In genomic region chr18:35289293-35290069, GRCh38 we compare ENCODE assay signal across 8 cellular contexts. TPM values are rescaled to one million over a fixed set of nuclear protein-coding genes. Genes with fewer than 3 reads are reported as not detected.
DNase-seq lines count a peak whose midpoint lies in the region; ATAC-seq and TF ChIP-seq lines count a peak whose summit lies in the region.

No MANE protein-coding gene starts in this region.

- peaks cover 70% of the 10 kb centered on the region for H3K79me2 ChIP-seq in SK-N-SH (ENCODE audit: insufficient read depth)

- peak overlapping the region; percentile 87 for H3K4me2 ChIP-seq in SK-N-SH

- H3K36me3 ChIP-seq in SK-N-SH (replicated peaks in 1 of 2; ENCODE audit: control insufficient read depth in 1 of 2, insufficient read depth in 2 of 2, low read length in 1 of 2) (peaks cover 17 to 20% of the 10 kb centered on the region in 2 experiments), stomach smooth muscle (ENCODE audit: control insufficient read depth in 2 of 2, insufficient read depth in 2 of 2, low read length in 2 of 2) (no peaks in the 10 kb centered on the region)

- H3F3A ChIP-seq in SK-N-SH (replicated peaks; ENCODE audit: insufficient read depth): no peaks in the 10 kb centered on the region

- H3K27ac ChIP-seq in SK-N-SH (ENCODE audit: low read depth in 2 of 2, low read length in 1 of 2) (peak overlapping the region; percentile 61 to 75; a peak in 3 of 4 replicates), dorsolateral prefrontal cortex (peak overlapping the region in 58 of 59 donors; percentile 26 to 96 (median 85)), stomach smooth muscle (ENCODE audit: low read length) (peak overlapping the region; percentile 76)

- peak overlapping the region; percentile 98 for H2AFZ ChIP-seq in SK-N-SH (ENCODE audit: low read depth)

- peak overlapping the region; percentile 82 for H3K4me3 ChIP-seq in AG04449 (ENCODE audit: low read depth, low read length)
- H3K4me3 ChIP-seq in SK-N-SH (ENCODE audit: low read depth in 2 of 2, low read length in 1 of 2): peak overlapping the region; percentile 87 to 91
- peak overlapping the region; percentile 63 to 99 (median 86) for H3K4me3 ChIP-seq in dorsolateral prefrontal cortex
- peak overlapping the region; percentile 94 to 97 for H3K4me3 ChIP-seq in stomach smooth muscle (ENCODE audit: low read length in 2 of 2)

- H4K20me1 ChIP-seq in SK-N-SH (ENCODE audit: insufficient read depth): no peaks in the 10 kb centered on the region

- H3K9me3 ChIP-seq in SK-N-SH (peaks cover 19% of the 10 kb centered on the region; the same call in 1 of the 2 replicates), stomach smooth muscle (ENCODE audit: control insufficient read depth in 2 of 2, low read length in 2 of 2) (no peaks in the 10 kb centered on the region)

- TF ChIP-seq CTCF in AG04449 (IDR thresholded peaks at IDR 0.05; ENCODE audit: insufficient read depth, low read length, missing control alignments) (no peak), SK-N-SH (IDR thresholded peaks at IDR 0.05) (no peak), dorsolateral prefrontal cortex (IDR thresholded peaks at IDR 0.05 in 54 of 56, conservative IDR thresholded peaks at IDR 0.05 in 2 of 56; ENCODE audit: low read depth in 1 of 56, partially characterized antibody in 56 of 56) (no peak)

- DNase-seq in AG04449 (ENCODE audit: low read depth, low spot score) (no peak), SK-N-SH (peak; percentile 30), dorsolateral prefrontal cortex (peak in 1 of 10 donors; percentile 36), lung microvascular endothelial cell (ENCODE audit: low read depth in 2 of 2) (peak; percentile 26 to 31), 8988T (no peak)

- intact Hi-C loops in dorsolateral prefrontal cortex (cut with DNase I): loop anchor here (2.0 to 5.0 kb wide), 3 partner anchors 47 to 55 kb away; partner anchors contain the start of genes ZNF24 (in 2 of the 2) and ZNF397 (in 2 of the 2)

- no peaks in the 10 kb centered on the region for H3K27me3 ChIP-seq in SK-N-SH (ENCODE audit: insufficient read depth)
- H3K27me3 ChIP-seq in dorsolateral prefrontal cortex: no peaks in the 10 kb centered on the region
- H3K27me3 ChIP-seq in stomach smooth muscle (ENCODE audit: control insufficient read depth in 1 of 2, insufficient read depth in 2 of 2, low read length in 2 of 2): no peaks in the 10 kb centered on the region

- POLR2A ChIA-PET in AG04449 (lab: Yijun Ruan, JAX): interaction anchor here (0.6 to 2.2 kb wide), 4 partner anchors 9 to 122 kb away, joined by 3 to 10 read pairs (median 4); partner anchors contain the start of gene ZNF397
- POLR2A ChIA-PET in SK-N-SH (lab: Yijun Ruan, JAX): interaction anchor here (0.6 to 2.8 kb wide), 6 partner anchors 14 to 208 kb away, joined by 3 to 21 read pairs (median 4); partner anchors contain the start of genes INO80C and ZNF397

- ATAC-seq in GM18867 (IDR thresholded peaks at IDR 0.05; ENCODE audit: unreplicated experiment) (peak; percentile 39), HG03064 (IDR thresholded peaks at IDR 0.05; ENCODE audit: low read depth, unreplicated experiment) (peak; percentile 33)

- TF ChIP-seq EP300 in SK-N-SH (IDR thresholded peaks at IDR 0.05; ENCODE audit: borderline replicate concordance in 1 of 2, low read depth in 1 of 2, low read length in 1 of 2): 0 out of 4 replicates have a peak, but pooled peaks of 1 of the 2 experiments have one; percentile 2

- CTCF ChIA-PET in AG04449 (lab: Yijun Ruan, JAX): interaction anchor here (1.4 kb wide), 1 partner anchor 8 kb away, joined by 3 read pairs; no protein-coding TSS in a partner anchor
- CTCF ChIA-PET in SK-N-SH (lab: Yijun Ruan, JAX): interaction anchor here (0.6 to 1.5 kb wide), 6 partner anchors 9 to 66 kb away, joined by 3 to 5 read pairs (median 4); partner anchors contain the start of gene ZNF24

- WGBS in SK-N-SH (ENCODE audit: low lambda C conversion rate): 13% methylated on average over 14 of the region's 14 CpGs

- no peak for TF ChIP-seq RAD21 in SK-N-SH (IDR thresholded peaks at IDR 0.05; ENCODE audit: low read length)

- H3K9ac ChIP-seq in SK-N-SH: peak overlapping the region; percentile 91
- H3K9ac ChIP-seq in stomach smooth muscle (ENCODE audit: low read length in 2 of 2): peak overlapping the region; percentile 96 to 99

- H3K4me1 ChIP-seq in SK-N-SH (ENCODE audit: control insufficient read depth in 1 of 2, insufficient read depth in 2 of 2, low read depth in 1 of 2, low read length in 1 of 2) (peaks cover 0 to 6% of the 10 kb centered on the region in 2 experiments; a peak in 1 of 4 replicates), stomach smooth muscle (ENCODE audit: control insufficient read depth, insufficient read depth, low read length) (peaks cover 13% of the 10 kb centered on the region)

- H3K9me2 ChIP-seq in SK-N-SH: no peaks in the 10 kb centered on the region

TF ChIP-seq in SK-N-SH, 30 proteins besides CTCF, POLR2A, EP300 and RAD21:
- TF ChIP-seq ZBTB33 (IDR thresholded peaks at IDR 0.05; ENCODE audit: borderline replicate concordance, low read depth) (no peak), USF1 (IDR thresholded peaks at IDR 0.05; ENCODE audit: borderline replicate concordance, low read depth) (no peak), ELF1 (IDR thresholded peaks at IDR 0.05) (no peak), FOXJ3 (CRISPR knock-in tag; IDR thresholded peaks at IDR 0.05) (no peak), PBX3 (IDR thresholded peaks at IDR 0.05) (no peak), TAF1 (IDR thresholded peaks at IDR 0.05; ENCODE audit: borderline replicate concordance, low read depth, low read length) (no peak), TCF12 (IDR thresholded peaks at IDR 0.05) (no peak), NFIC (IDR thresholded peaks at IDR 0.05; ENCODE audit: borderline replicate concordance) (no peak)

RNA-seq across cellular contexts. Expression of gene ZSCAN30, which starts 0.5 kb away (rescaled TPM):
- polyA plus RNA-seq in SK-N-SH (2012; rRNA removed): 5.9 and 7.0 TPM in 2 replicates
- 5.1 and 5.3 TPM in 2 replicates for polyA plus RNA-seq in SK-N-SH (2012; cell fraction: cytosol; rRNA removed)
- 13.9 and 25.6 TPM in 2 replicates for polyA plus RNA-seq in SK-N-SH (2012; cell fraction: nucleus; rRNA removed)
- total RNA-seq in dorsolateral prefrontal cortex (10 to 100 TPM; 17.0 to 49.2 (median 28.7) TPM), lung microvascular endothelial cell (5.2 and 6.9 TPM in 2 replicates)

RNA-seq across cellular contexts. Expression of gene ZNF397, which starts 48.6 kb away (rescaled TPM):
- 4.8 and 7.4 TPM in 2 replicates for polyA plus RNA-seq in SK-N-SH (2012; rRNA removed)
- polyA plus RNA-seq in SK-N-SH (2012; cell fraction: cytosol; rRNA removed): 5.9 and 6.4 TPM in 2 replicates
- 11.0 and 16.8 TPM in 2 replicates for polyA plus RNA-seq in SK-N-SH (2012; cell fraction: nucleus; rRNA removed)
- total RNA-seq in dorsolateral prefrontal cortex: 10 to 100 TPM; 32.9 to 72.7 (median 48.5) TPM
- total RNA-seq in lung microvascular endothelial cell: 4.6 and 10.3 TPM in 2 replicates

RNA-seq across cellular contexts. Expression of gene ZNF24, which starts 54.7 kb away (rescaled TPM):
- 6.9 and 10.0 TPM in 2 replicates for polyA plus RNA-seq in SK-N-SH (2012; rRNA removed)
- polyA plus RNA-seq in SK-N-SH (2012; cell fraction: cytosol; rRNA removed): 10.5 and 11.7 TPM in 2 replicates
- 6.6 and 13.3 TPM in 2 replicates for polyA plus RNA-seq in SK-N-SH (2012; cell fraction: nucleus; rRNA removed)
- total RNA-seq in dorsolateral prefrontal cortex (100 to 1,000 TPM in 2 of 120 experiments, 10 to 100 TPM in 118; 49.1 to 124 (median 68.9) TPM), lung microvascular endothelial cell (20.7 and 32.1 TPM in 2 replicates)

Comparison
In these comparisons a context has a peak if more than half of its experiments do, and no peak if none do; other contexts are left out.
1. DNase-seq: peak in SK-N-SH (single experiment) and lung microvascular endothelial cell (2 of 2); none in AG04449 (single experiment) and 8988T (single experiment).
2. Peak in every context shown above with its lines, with median percentiles within 50 percentile points of each other: H3K4me3 ChIP-seq and H3K27ac ChIP-seq.